8 cellular contexts compared by ENCODE assay signal in the genomic region with DNA sequence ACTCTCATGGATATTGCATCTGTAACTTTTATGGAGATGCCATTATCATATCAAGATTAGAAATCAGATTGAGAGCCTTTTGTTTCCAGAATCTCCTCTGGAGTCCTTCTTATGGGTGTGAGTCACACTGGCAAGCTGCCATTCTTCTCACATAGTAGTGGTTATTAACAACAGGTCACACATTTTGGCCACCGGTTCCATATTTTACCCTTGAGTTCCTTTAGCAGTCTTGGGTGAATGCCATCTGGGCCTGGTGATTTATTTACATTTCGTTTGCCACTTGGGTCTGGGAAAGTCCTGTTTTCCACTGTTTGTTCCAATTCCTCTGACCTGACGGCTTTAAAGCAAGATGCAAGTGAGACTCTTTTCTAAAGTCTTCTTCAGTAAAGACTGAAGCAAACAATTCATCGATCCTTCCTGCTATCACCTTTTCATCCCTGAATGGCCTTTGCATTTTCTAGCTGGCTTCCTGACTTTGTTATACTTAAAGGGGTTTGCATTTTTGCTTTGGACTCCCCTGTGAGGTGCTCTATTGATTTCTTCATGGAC.
DNase-seq lines count a peak whose midpoint lies in the region; ATAC-seq and TF ChIP-seq lines count a peak whose summit lies in the region.

No MANE protein-coding gene starts in this region.

- CTCF ChIA-PET in GM10248 (lab: Yijun Ruan, JAX) = no interaction called here

- no peak for TF ChIP-seq CTCF in epithelial cell of proximal tubule (conservative IDR thresholded peaks at IDR 0.05; ENCODE audit: low read depth, low read length)
- TF ChIP-seq CTCF in GM10248 (IDR thresholded peaks at IDR 0.05; ENCODE audit: control extremely low read depth, extremely low read depth, low read depth, missing control alignments) = no peak

- H3K4me3 ChIP-seq in epithelial cell of proximal tubule (ENCODE audit: low read depth, low read length) = no peak overlapping the region

- intact Hi-C loops in posterior cingulate gyrus (cut with DNase I) = no loop called here

- ATAC-seq in GM21825 (IDR thresholded peaks at IDR 0.05; ENCODE audit: unreplicated experiment) = no peak

- peak; percentile 81 for DNase-seq in H4 (ENCODE audit: low spot score)
- peak; percentile 83 for DNase-seq in NCI-H69 (lab: John Stamatoyannopoulos, UW)
- peak; percentile 99 for DNase-seq in epithelial cell of proximal tubule (ENCODE audit: low read depth)
- DNase-seq in renal cortical epithelial cell (ENCODE audit: low read depth) = peak; percentile 100
- DNase-seq in SIG-M5 treated with dmso at 0.1 percent for 504 hours (lab: John Stamatoyannopoulos, UW; ENCODE audit: unreplicated experiment) = no peak
- no peak for DNase-seq in GM10248 (ENCODE audit: extremely low spot score)
- no peak for DNase-seq in posterior cingulate gyrus

- POLR2A ChIA-PET in GM10248 (lab: Yijun Ruan, JAX) = no interaction called here

Comparison
In these comparisons a context has a peak if more than half of its experiments do, and no peak if none do; other contexts are left out.
1. DNase-seq: peak in H4 (single experiment), NCI-H69 (single experiment), epithelial cell of proximal tubule (single experiment) and renal cortical epithelial cell (single experiment); none in SIG-M5 treated with dmso at 0.1 percent for 504 hours (single experiment), GM10248 (single experiment) and posterior cingulate gyrus (0 of 10).